In genomic region chr2:148253716-148254115, GRCh38 we compare ENCODE assay signal across 18 cellular contexts.
DNase-seq lines count a peak whose midpoint lies in the region; ATAC-seq, FAIRE-seq and TF ChIP-seq lines count a peak whose summit lies in the region.
"Had no signal": no experiment of that assay in that cellular context is flagged by ENCODE, and none has a peak within 500 bp of the region (broad histone marks: within the 10 kb centered on the region; RNA-seq: fewer than 3 reads in every experiment).

No MANE protein-coding gene starts in this region.

- H3K9ac ChIP-seq in trophoblast cell (ENCODE audit: low read length), result no peak overlapping the region

- TF ChIP-seq POLR2A in NB4 (IDR thresholded peaks at IDR 0.05; ENCODE audit: extremely low read depth, insufficient read length), result no peak

- TF ChIP-seq CTCF in NB4 (IDR thresholded peaks at IDR 0.05; ENCODE audit: low read depth, low read length), result no peak
- no peak for TF ChIP-seq CTCF in bronchial epithelial cell (IDR thresholded peaks at IDR 0.05; ENCODE audit: insufficient read depth, low read length, severe bottlenecking)

- H4K91ac ChIP-seq in trophoblast cell (ENCODE audit: low read depth, low read length), result no peak overlapping the region

- no peak overlapping the region for H2AFZ ChIP-seq in trophoblast cell (ENCODE audit: insufficient read depth, low read length, poor library complexity)

- H3K4ac ChIP-seq in trophoblast cell (ENCODE audit: low read depth, low read length), result no peak overlapping the region

- no peak overlapping the region for H3K4me2 ChIP-seq in trophoblast cell (ENCODE audit: low read length)

- H3K14ac ChIP-seq in trophoblast cell (ENCODE audit: low read length), result no peak overlapping the region

- H3K27me3 ChIP-seq in bronchial epithelial cell (ENCODE audit: control insufficient read depth, insufficient read depth, low read length) (no peaks in the 10 kb centered on the region), trophoblast cell (ENCODE audit: insufficient read depth, low read length) (no peaks in the 10 kb centered on the region), aorta (ENCODE audit: control insufficient read depth in 1 of 2, insufficient read depth in 2 of 2, low read length in 1 of 2) (no peaks in the 10 kb centered on the region)
- H3K27me3 ChIP-seq: dorsolateral prefrontal cortex, pancreas, tibial artery had no signal

- H3K4me1 ChIP-seq in trophoblast cell (ENCODE audit: control insufficient read depth in 1 of 2, insufficient read depth in 2 of 2, low read length in 2 of 2) (no peaks in the 10 kb centered on the region), aorta (ENCODE audit: control insufficient read depth in 1 of 2, insufficient read depth in 2 of 2, low read length in 2 of 2) (no peaks in the 10 kb centered on the region)
- H3K4me1 ChIP-seq: pancreas, tibial artery had no signal

- peak; percentile 32 for DNase-seq in NCI-H748 (lab: John Stamatoyannopoulos, UW; ENCODE audit: unreplicated experiment)
- DNase-seq in NCI-H748 treated with DMSO at 0.1 percent for 48 hours (lab: John Stamatoyannopoulos, UW), result no peak
- peak; percentile 41 for DNase-seq in NB4 (ENCODE audit: low read depth)
- peak; percentile 65 for DNase-seq in bronchial epithelial cell (ENCODE audit: low read depth)
- peak; percentile 42 to 47 for DNase-seq in trophoblast cell
- DNase-seq in aorta, result no peak
- DNase-seq in DMS153 (lab: John Stamatoyannopoulos, UW), result no peak
- DNase-seq: activated CD4-positive, alpha-beta T cell treated with anti-CD3 and anti-CD28 coated beads, Interleukin-2, amount 10 ng/mL, durations not matched to agents 24 days and 14 days; activated T-cell treated with anti-CD3 and anti-CD28 coated beads, Interleukin-2, amount 50 U/mL, for 24 hours; amygdala; dorsolateral prefrontal cortex; NCI-H2081 treated with DMSO at 0.1 percent for 48 hours; pancreas; T-helper 17 cell; tibial artery had no signal

- H3K18ac ChIP-seq in trophoblast cell (ENCODE audit: low read length), result no peak overlapping the region

- H3K23ac ChIP-seq in trophoblast cell (ENCODE audit: low read length), result no peak overlapping the region

- H3K27ac ChIP-seq in trophoblast cell (ENCODE audit: low read depth, low read length), result no peak overlapping the region
- no peak overlapping the region for H3K27ac ChIP-seq in aorta (ENCODE audit: low read depth in 1 of 2, low read length in 2 of 2)
- H3K27ac ChIP-seq: dorsolateral prefrontal cortex, pancreas, tibial artery had no signal

- peaks cover 26% of the 10 kb centered on the region for H3K9me3 ChIP-seq in trophoblast cell (ENCODE audit: insufficient read depth, low read depth, low read length)
- no peaks in the 10 kb centered on the region for H3K9me3 ChIP-seq in aorta (ENCODE audit: control insufficient read depth, low read length)
- H3K9me3 ChIP-seq: pancreas had no signal

- H3K36me3 ChIP-seq in bronchial epithelial cell (ENCODE audit: control insufficient read depth, insufficient read depth, low read length) (no peaks in the 10 kb centered on the region), trophoblast cell (ENCODE audit: control insufficient read depth in 1 of 2, insufficient read depth in 2 of 2, low read length in 2 of 2) (peaks cover 9 to 12% of the 10 kb centered on the region in 2 experiments), aorta (ENCODE audit: control insufficient read depth in 1 of 2, insufficient read depth in 2 of 2, low read length in 1 of 2) (no peaks in the 10 kb centered on the region)
- H3K36me3 ChIP-seq: pancreas had no signal

- no peaks in the 10 kb centered on the region for H3K79me1 ChIP-seq in trophoblast cell (ENCODE audit: low read length)

- H3K4me3 ChIP-seq in NB4 (ENCODE audit: low read depth, low read length) (no peak overlapping the region), bronchial epithelial cell (ENCODE audit: low read depth, low read length) (no peak overlapping the region), trophoblast cell (ENCODE audit: low read depth, low read length) (no peak overlapping the region), aorta (ENCODE audit: low read length in 2 of 2) (no peak overlapping the region)
- H3K4me3 ChIP-seq: dorsolateral prefrontal cortex, pancreas, tibial artery had no signal

- ATAC-seq in HG03520 (IDR thresholded peaks at IDR 0.05; ENCODE audit: unreplicated experiment) (no peak), aorta (ENCODE audit: low FRiP score) (no peak)
- ATAC-seq: Panc1, pancreas, T-helper 17 cell had no signal

- no peak overlapping the region for H2BK5ac ChIP-seq in trophoblast cell (ENCODE audit: low read depth, low read length, poor library complexity)

- no peak overlapping the region for H4K12ac ChIP-seq in trophoblast cell (ENCODE audit: low read depth, low read length)

- WGBS in trophoblast cell (ENCODE audit: extremely low coverage, insufficient coverage, insufficient read length), result no CpG with 5 or more reads among the region's 5 CpGs
- 96 to 99% methylated on average over 5 of the region's 5 CpGs for WGBS in aorta, 2 donors

- no peak overlapping the region for H2BK12ac ChIP-seq in trophoblast cell (ENCODE audit: low read length)

- H4K8ac ChIP-seq in trophoblast cell (ENCODE audit: low read depth, low read length), result no peak overlapping the region

- H2BK120ac ChIP-seq in trophoblast cell (ENCODE audit: insufficient read depth, low read length, poor library complexity), result no peak overlapping the region

- FAIRE-seq in bronchial epithelial cell (lab: Jason Lieb, UNC), result no peak
- FAIRE-seq: GM12892, pancreas had no signal

- no peak overlapping the region for H2AK5ac ChIP-seq in trophoblast cell (ENCODE audit: low read length)

- no peaks in the 10 kb centered on the region for H3K79me2 ChIP-seq in trophoblast cell (ENCODE audit: control insufficient read depth, insufficient read depth, low read length, poor library complexity)

- intact Hi-C loops in aorta (cut with DNase I), result no loop called here

Comparison
In these comparisons a context has a peak if more than half of its experiments do, and no peak if none do; other contexts are left out.
1. DNase-seq: peak in NCI-H748 (single experiment), NB4 (single experiment), bronchial epithelial cell (single experiment) and trophoblast cell (2 of 2); none in NCI-H748 treated with DMSO at 0.1 percent for 48 hours (single experiment), aorta (0 of 2) and DMS153 (single experiment).